ENCODE assay signal across 40 cellular contexts in genomic region chr7:49770838-49771237, GRCh38. TPM values are rescaled to one million over a fixed set of nuclear protein-coding genes. Genes with fewer than 3 reads are reported as not detected.
"Had no signal": no experiment of that assay in that cellular context is flagged by ENCODE, and none has a peak within 500 bp of the region (broad histone marks: within the 10 kb centered on the region; RNA-seq: fewer than 3 reads in every experiment).

No MANE protein-coding gene starts in this region.

- H3K36me3 Mint-ChIP-seq: activated naive CD4-positive, alpha-beta T cell treated with anti-CD3 and anti-CD28 coated beads, Interleukin-2, amount 50 U/mL, for 24 hours; activated naive CD8-positive, alpha-beta T cell; activated naive CD8-positive, alpha-beta T cell treated with anti-CD3 and anti-CD28 coated beads, Interleukin-2, amount 10 ng/mL, durations not matched to agents 7 days and 5 days; brain had no signal

- H3K36me3 ChIP-seq: ascending aorta, cardiac muscle cell had no signal

- H3K4me3 Mint-ChIP-seq: activated CD4-positive, alpha-beta memory T cell treated with anti-CD3 and anti-CD28 coated beads, Interleukin-2, amount 10 ng/mL, durations not matched to agents 7 days and 5 days; activated CD4-positive, alpha-beta T cell treated with anti-CD3 and anti-CD28 coated beads for 36 hours; activated CD4-positive, alpha-beta T cell treated with anti-CD3 and anti-CD28 coated beads, Interleukin-2, amount 10 ng/mL, durations not matched to agents 7 days and 5 days; activated CD8-positive, alpha-beta memory T cell treated with anti-CD3 and anti-CD28 coated beads, Interleukin-2, amount 10 ng/mL, durations not matched to agents 7 days and 5 days; activated CD8-positive, alpha-beta T cell treated with anti-CD3 and anti-CD28 coated beads, Interleukin-2, amount 10 ng/mL, durations not matched to agents 7 days and 5 days; activated naive CD4-positive, alpha-beta T cell treated with anti-CD3 and anti-CD28 coated beads, Interleukin-2, amount 10 ng/mL, durations not matched to agents 7 days and 5 days; activated naive CD4-positive, alpha-beta T cell treated with anti-CD3 and anti-CD28 coated beads, Interleukin-2, amount 50 U/mL, for 24 hours; activated naive CD8-positive, alpha-beta T cell; activated naive CD8-positive, alpha-beta T cell treated with anti-CD3 and anti-CD28 coated beads, Interleukin-2, amount 10 ng/mL, durations not matched to agents 7 days and 5 days; activated naive CD8-positive, alpha-beta T cell treated with anti-CD3 and anti-CD28 coated beads, Interleukin-2, amount 50 U/mL, for 24 hours; activated T-cell treated with anti-CD3 and anti-CD28 coated beads, Interleukin-2, amount 50 U/mL, for 24 hours; central memory CD8-positive, alpha-beta T cell; T-helper 1 cell treated with Interleukin-12 subunit alpha and Interleukin-12 subunit beta and Interleukin-4 antibody, amounts not matched to agents 30 μg/mL and 1 μg/mL, for 36 hours; T-helper 2 cell treated with Interferon-gamma antibody and Interleukin-4, amounts not matched to agents 5 μg/mL and 100 μg/mL, for 36 hours had no signal

- H3K4me3 ChIP-seq: ascending aorta, cardiac muscle cell had no signal

- H3K9me3 Mint-ChIP-seq: activated CD4-positive, alpha-beta memory T cell treated with anti-CD3 and anti-CD28 coated beads, Interleukin-2, amount 10 ng/mL, durations not matched to agents 7 days and 5 days; activated CD4-positive, alpha-beta T cell treated with anti-CD3 and anti-CD28 coated beads, Interleukin-2, amount 10 ng/mL, durations not matched to agents 7 days and 5 days; activated naive CD4-positive, alpha-beta T cell treated with anti-CD3 and anti-CD28 coated beads, Interleukin-2, amount 10 ng/mL, durations not matched to agents 7 days and 5 days; activated naive CD4-positive, alpha-beta T cell treated with anti-CD3 and anti-CD28 coated beads, Interleukin-2, amount 50 U/mL, for 24 hours; activated naive CD8-positive, alpha-beta T cell treated with anti-CD3 and anti-CD28 coated beads, Interleukin-2, amount 10 ng/mL, durations not matched to agents 7 days and 5 days; activated naive CD8-positive, alpha-beta T cell treated with anti-CD3 and anti-CD28 coated beads, Interleukin-2, amount 50 U/mL, for 24 hours; activated T-cell treated with anti-CD3 and anti-CD28 coated beads, Interleukin-2, amount 50 U/mL, for 24 hours; activated T-helper 2 cell treated with anti-CD3 and anti-CD28 coated beads, Interferon-gamma antibody, Interleukin-2, Interleukin-4, amounts not matched to agents 10 μg/mL and 5 μg/mL and 100 μg/mL, durations not matched to agents 14 hours and 24 hours and 36 hours; T-helper 1 cell treated with Interleukin-12 subunit alpha and Interleukin-12 subunit beta and Interleukin-4 antibody, amounts not matched to agents 30 μg/mL and 1 μg/mL, for 36 hours; T-helper 2 cell treated with Interferon-gamma antibody and Interleukin-4, amounts not matched to agents 5 μg/mL and 100 μg/mL, for 36 hours had no signal

- FAIRE-seq: bronchial epithelial cell, TTC549 had no signal

- H3K27ac ChIP-seq: ascending aorta, cardiac muscle cell, VCaP had no signal

- H3K9me3 ChIP-seq: ascending aorta had no signal

- H3K27ac Mint-ChIP-seq: activated CD4-positive, alpha-beta memory T cell treated with anti-CD3 and anti-CD28 coated beads, Interleukin-2, amount 10 ng/mL, durations not matched to agents 7 days and 5 days; activated CD4-positive, alpha-beta T cell treated with anti-CD3 and anti-CD28 coated beads for 36 hours; activated CD4-positive, alpha-beta T cell treated with anti-CD3 and anti-CD28 coated beads, Interleukin-2, amount 10 ng/mL, durations not matched to agents 7 days and 5 days; activated CD8-positive, alpha-beta memory T cell treated with anti-CD3 and anti-CD28 coated beads, Interleukin-2, amount 10 ng/mL, durations not matched to agents 7 days and 5 days; activated CD8-positive, alpha-beta T cell treated with anti-CD3 and anti-CD28 coated beads, Interleukin-2, amount 10 ng/mL, durations not matched to agents 7 days and 5 days; activated naive CD4-positive, alpha-beta T cell treated with anti-CD3 and anti-CD28 coated beads, Interleukin-2, amount 10 ng/mL, durations not matched to agents 7 days and 5 days; activated naive CD4-positive, alpha-beta T cell treated with anti-CD3 and anti-CD28 coated beads, Interleukin-2, amount 50 U/mL, for 24 hours; activated naive CD8-positive, alpha-beta T cell; activated naive CD8-positive, alpha-beta T cell treated with anti-CD3 and anti-CD28 coated beads, Interleukin-2, amount 10 ng/mL, durations not matched to agents 7 days and 5 days; activated naive CD8-positive, alpha-beta T cell treated with anti-CD3 and anti-CD28 coated beads, Interleukin-2, amount 50 U/mL, for 24 hours; activated T-cell treated with anti-CD3 and anti-CD28 coated beads, Interleukin-2, amount 50 U/mL, for 24 hours; activated T-helper 2 cell treated with anti-CD3 and anti-CD28 coated beads, Interferon-gamma antibody, Interleukin-2, Interleukin-4, amounts not matched to agents 10 μg/mL and 5 μg/mL and 100 μg/mL, durations not matched to agents 14 hours and 24 hours and 36 hours; brain; T-helper 1 cell treated with Interleukin-12 subunit alpha and Interleukin-12 subunit beta and Interleukin-4 antibody, amounts not matched to agents 30 μg/mL and 1 μg/mL, for 36 hours; T-helper 2 cell treated with Interferon-gamma antibody and Interleukin-4, amounts not matched to agents 5 μg/mL and 100 μg/mL, for 36 hours had no signal

- DNase-seq: activated CD4-positive, alpha-beta memory T cell treated with anti-CD3 and anti-CD28 coated beads, Interleukin-2, amount 10 ng/mL, durations not matched to agents 7 days and 5 days; activated CD4-positive, alpha-beta T cell treated with anti-CD3 and anti-CD28 coated beads for 1 hour; activated CD4-positive, alpha-beta T cell treated with anti-CD3 and anti-CD28 coated beads for 36 hours; activated CD4-positive, alpha-beta T cell treated with anti-CD3 and anti-CD28 coated beads for 48 hours; activated CD4-positive, alpha-beta T cell treated with anti-CD3 and anti-CD28 coated beads, Interleukin-2, amount 10 ng/mL, durations not matched to agents 7 days and 5 days; activated CD4-positive, alpha-beta T cell treated with anti-CD3 and anti-CD28 coated beads, Interleukin-2, amount 50 U/mL, for 48 hours; activated CD4-positive, CD25-positive, alpha-beta regulatory T cell; activated CD8-positive, alpha-beta memory T cell treated with anti-CD3 and anti-CD28 coated beads for 24 hours; activated CD8-positive, alpha-beta memory T cell treated with anti-CD3 and anti-CD28 coated beads, Interleukin-2, amount 10 ng/mL, durations not matched to agents 7 days and 5 days; activated CD8-positive, alpha-beta memory T cell treated with anti-CD3 and anti-CD28 coated beads, Interleukin-2, amount 50 U/mL, for 48 hours; activated CD8-positive, alpha-beta T cell treated with anti-CD3 and anti-CD28 coated beads, Interleukin-2, amount 10 ng/mL, durations not matched to agents 7 days and 5 days; activated effector memory CD4-positive, alpha-beta T cell treated with Interleukin-2 at 50 U/mL for 16 hours; activated gamma-delta T cell; activated naive CD4-positive, alpha-beta T cell treated with anti-CD3 and anti-CD28 coated beads, Interleukin-2, amount 10 ng/mL, durations not matched to agents 7 days and 5 days; activated naive CD4-positive, alpha-beta T cell treated with Interleukin-2 at 50 U/mL for 16 hours; activated naive CD8-positive, alpha-beta T cell treated with anti-CD3 and anti-CD28 coated beads, Interleukin-2, amount 10 ng/mL, durations not matched to agents 7 days and 5 days; activated naive CD8-positive, alpha-beta T cell treated with anti-CD3 and anti-CD28 coated beads, Interleukin-2, amount 50 U/mL, for 24 hours; activated T-cell treated with anti-CD3 and anti-CD28 coated beads, Interleukin-2, amount 50 U/mL, for 24 hours; activated T-cell treated with anti-CD3 and anti-CD28 coated beads, Interleukin-2, amount 50 U/mL, for 48 hours; amygdala; anterior cingulate cortex; caudate nucleus; cerebellar nuclear complex; T-helper 1 cell; T-helper 2 cell; T-helper 9 cell had no signal

- ATAC-seq: activated CD4-positive, alpha-beta T cell treated with anti-CD3 and anti-CD28 coated beads for 36 hours; activated CD4-positive, CD25-positive, alpha-beta regulatory T cell treated with anti-CD3 and anti-CD28 coated beads, Interleukin-2, amount 50 U/mL, for 24 hours; activated CD8-positive, alpha-beta memory T cell treated with anti-CD3 and anti-CD28 coated beads, Interleukin-2, amount 10 ng/mL, durations not matched to agents 7 days and 5 days; activated CD8-positive, alpha-beta T cell treated with anti-CD3 and anti-CD28 coated beads, Interleukin-2, amount 10 ng/mL, durations not matched to agents 7 days and 5 days; activated naive CD8-positive, alpha-beta T cell treated with anti-CD3 and anti-CD28 coated beads, Interleukin-2, amount 50 U/mL, for 24 hours had no signal

RNA-seq across cellular contexts. Expression of gene VWC2, which starts 2.6 kb away (rescaled TPM):
- total RNA-seq: activated CD4-positive, alpha-beta memory T cell treated with anti-CD3 and anti-CD28 coated beads, Interleukin-2, amount 10 ng/mL, durations not matched to agents 7 days and 5 days; activated CD4-positive, alpha-beta T cell treated with anti-CD3 and anti-CD28 coated beads for 36 hours; activated CD4-positive, alpha-beta T cell treated with anti-CD3 and anti-CD28 coated beads, Interleukin-2, amount 10 ng/mL, durations not matched to agents 7 days and 5 days; activated CD8-positive, alpha-beta memory T cell treated with anti-CD3 and anti-CD28 coated beads, Interleukin-2, amount 10 ng/mL, durations not matched to agents 7 days and 5 days; activated CD8-positive, alpha-beta T cell treated with anti-CD3 and anti-CD28 coated beads, Interleukin-2, amount 10 ng/mL, durations not matched to agents 7 days and 5 days; activated naive CD8-positive, alpha-beta T cell treated with anti-CD3 and anti-CD28 coated beads, Interleukin-2, amount 10 ng/mL, durations not matched to agents 7 days and 5 days; activated T-helper 2 cell treated with anti-CD3 and anti-CD28 coated beads, Interferon-gamma antibody, Interleukin-2, Interleukin-4, amounts not matched to agents 10 μg/mL and 5 μg/mL and 100 μg/mL, durations not matched to agents 14 hours and 24 hours and 36 hours; ascending aorta; bronchial epithelial cell; chondrocyte had no signal
